ENCODE assay signal across 1 cellular context in genomic region chr14:73140924-73141323, GRCh38.
TF ChIP-seq lines count a peak whose summit lies in the region.

No MANE protein-coding gene starts in this region.

TF ChIP-seq in Ishikawa, 13 proteins besides CTCF, POLR2A, EP300 and RAD21 (continued from another document):
- no peak for TF ChIP-seq REST (IDR thresholded peaks at IDR 0.05; ENCODE audit: low read depth)
